In genomic region chr3:9704343-9705322, GRCh38 we compare ENCODE assay signal across 8 cellular contexts. TPM values are rescaled to one million over a fixed set of nuclear protein-coding genes. Genes with fewer than 3 reads are reported as not detected.
DNase-seq lines count a peak whose midpoint lies in the region; ATAC-seq and TF ChIP-seq lines count a peak whose summit lies in the region.

No MANE protein-coding gene starts in this region.

- intact Hi-C loops in A673 (cut with micrococcal nuclease; ENCODE audit: unreplicated experiment) = no loop called here
- intact Hi-C loops in activated CD4-positive, alpha-beta memory T cell treated with anti-CD3 and anti-CD28 coated beads for 36 hours (cut with micrococcal nuclease) = no loop called here

- TF ChIP-seq CTCF in A673 (conservative IDR thresholded peaks at IDR 0.05; ENCODE audit: low read depth, low read length) = no peak
- no peak for TF ChIP-seq CTCF in GM13977 (IDR thresholded peaks at IDR 0.05; ENCODE audit: extremely low read depth, insufficient read depth, missing control alignments)
- no peak for TF ChIP-seq CTCF in osteocyte (IDR thresholded peaks at IDR 0.05)

- peaks cover 9% of the 10 kb centered on the region for H3K27me3 ChIP-seq in A673 (replicated peaks; ENCODE audit: insufficient read depth, low read depth, low read length, poor library complexity)

- ATAC-seq in HG02970 (IDR thresholded peaks at IDR 0.05; ENCODE audit: low FRiP score, unreplicated experiment) (no peak), GM21576 (IDR thresholded peaks at IDR 0.05; ENCODE audit: unreplicated experiment) (no peak)

- H3K27ac ChIP-seq in A673 (ENCODE audit: low read depth, low read length, poor library complexity, severe bottlenecking) = no peak overlapping the region

- H3K36me3 Mint-ChIP-seq in activated CD4-positive, alpha-beta memory T cell treated with anti-CD3 and anti-CD28 coated beads for 36 hours = peaks cover 24% of the 10 kb centered on the region
- H3K36me3 Mint-ChIP-seq in osteocyte (ENCODE audit: unreplicated experiment) = peaks cover 5% of the 10 kb centered on the region

- no peaks in the 10 kb centered on the region for H3K36me3 ChIP-seq in A673 (ENCODE audit: insufficient read depth, low read length, poor library complexity, severe bottlenecking)

- in situ Hi-C loops in GM13977 (cut with MboI; ENCODE audit: low pct_unique_long_range_greater_than_20kb, low sequenced_read_pairs, unreplicated experiment) = no loop called here

- H3K9me3 Mint-ChIP-seq in activated CD4-positive, alpha-beta memory T cell treated with anti-CD3 and anti-CD28 coated beads for 36 hours = no peaks in the 10 kb centered on the region
- H3K9me3 Mint-ChIP-seq in osteocyte (ENCODE audit: unreplicated experiment) = no peaks in the 10 kb centered on the region

- H3K27me3 Mint-ChIP-seq in activated CD4-positive, alpha-beta memory T cell treated with anti-CD3 and anti-CD28 coated beads for 36 hours = peaks cover 13% of the 10 kb centered on the region
- H3K27me3 Mint-ChIP-seq in osteocyte (ENCODE audit: unreplicated experiment) = peaks cover 24% of the 10 kb centered on the region

- no TSS peak for BruUV-seq in A673 (replicated peaks; lab: Mats Ljungman, UMichigan)

- no peaks in the 10 kb centered on the region for H3K9me3 ChIP-seq in A673 (ENCODE audit: low read depth, low read length, poor library complexity, severe bottlenecking)

- H3K4me3 Mint-ChIP-seq in activated CD4-positive, alpha-beta memory T cell treated with anti-CD3 and anti-CD28 coated beads for 36 hours = no peak overlapping the region
- peak overlapping the region; percentile 62 for H3K4me3 Mint-ChIP-seq in osteocyte (ENCODE audit: unreplicated experiment)

- POLR2A ChIA-PET in A673 (lab: Charles Lee; ENCODE audit: low non-redundant PET) = no interaction called here
- POLR2A ChIA-PET in activated CD4-positive, alpha-beta memory T cell treated with anti-CD3 and anti-CD28 coated beads for 36 hours (lab: Charles Lee) = no interaction called here

- peak overlapping the region; percentile 38 for H3K4me3 ChIP-seq in A673 (ENCODE audit: low read depth, low read length, poor library complexity, severe bottlenecking)

- CTCF ChIA-PET in A673 (lab: Charles Lee) = no interaction called here
- CTCF ChIA-PET in activated CD4-positive, alpha-beta memory T cell treated with anti-CD3 and anti-CD28 coated beads for 36 hours (lab: Charles Lee) = no interaction called here

- peaks cover 11% of the 10 kb centered on the region for H3K4me1 ChIP-seq in A673 (ENCODE audit: insufficient read depth, low read length, poor library complexity, severe bottlenecking)

- DNase-seq in A673 (ENCODE audit: low spot score) = peak; percentile 37
- DNase-seq in GM13977 (ENCODE audit: low spot score) = peak; percentile 59
- peak; percentile 48 for DNase-seq in activated CD4-positive, alpha-beta memory T cell treated with anti-CD3 and anti-CD28 coated beads for 36 hours
- peak; percentile 11 for DNase-seq in foreskin melanocyte
- no peak for DNase-seq in osteocyte (ENCODE audit: extremely low spot score, unreplicated experiment)
- no peak for DNase-seq in NK-92 (lab: John Stamatoyannopoulos, UW; ENCODE audit: unreplicated experiment)

- H3K4me1 Mint-ChIP-seq in activated CD4-positive, alpha-beta memory T cell treated with anti-CD3 and anti-CD28 coated beads for 36 hours (ENCODE audit: low read depth) = peaks cover 9% of the 10 kb centered on the region
- H3K4me1 Mint-ChIP-seq in osteocyte (ENCODE audit: unreplicated experiment) = peaks cover 14% of the 10 kb centered on the region

- H3K27ac Mint-ChIP-seq in activated CD4-positive, alpha-beta memory T cell treated with anti-CD3 and anti-CD28 coated beads for 36 hours = no peak overlapping the region
- no peak overlapping the region for H3K27ac Mint-ChIP-seq in osteocyte (ENCODE audit: unreplicated experiment)

RNA-seq across cellular contexts. Expression of gene CPNE9, which starts 1.0 kb away (rescaled TPM):
- total RNA-seq in A673 (2021) (not detected in 2 replicates), osteocyte (0.26 TPM in 1 of 2 replicates, not detected in the other)
- total RNA-seq in activated CD4-positive, alpha-beta memory T cell treated with anti-CD3 and anti-CD28 coated beads for 36 hours = not detected

RNA-seq across cellular contexts. Expression of gene BRPF1, which starts 26.9 kb away (rescaled TPM):
- 30.7 and 32.0 TPM in 2 replicates for total RNA-seq in A673 (2021)
- 10 to 100 TPM; 25.0 to 27.3 TPM for total RNA-seq in activated CD4-positive, alpha-beta memory T cell treated with anti-CD3 and anti-CD28 coated beads for 36 hours
- 18.3 and 23.0 TPM in 2 replicates for total RNA-seq in osteocyte

RNA-seq across cellular contexts. Expression of gene OGG1, which starts 45.1 kb away (rescaled TPM):
- total RNA-seq in A673 (2021) (48.8 and 60.2 TPM in 2 replicates), osteocyte (34.8 and 37.9 TPM in 2 replicates)
- total RNA-seq in activated CD4-positive, alpha-beta memory T cell treated with anti-CD3 and anti-CD28 coated beads for 36 hours = 10 to 100 TPM; 35.7 to 36.5 TPM

RNA-seq across cellular contexts. Expression of gene MTMR14, which starts 55.3 kb away (rescaled TPM):
- total RNA-seq in A673 (2021) (31.5 and 32.0 TPM in 2 replicates), osteocyte (40.1 and 42.7 TPM in 2 replicates)
- total RNA-seq in activated CD4-positive, alpha-beta memory T cell treated with anti-CD3 and anti-CD28 coated beads for 36 hours = 10 to 100 TPM; 39.0 to 40.5 TPM

Comparison
In these comparisons a context has a peak if more than half of its experiments do, and no peak if none do; other contexts are left out.
1. DNase-seq: peak in A673 (single experiment), GM13977 (single experiment), activated CD4-positive, alpha-beta memory T cell treated with anti-CD3 and anti-CD28 coated beads for 36 hours (single experiment) and foreskin melanocyte (single experiment); none in osteocyte (single experiment) and NK-92 (single experiment).